In the genomic region with DNA sequence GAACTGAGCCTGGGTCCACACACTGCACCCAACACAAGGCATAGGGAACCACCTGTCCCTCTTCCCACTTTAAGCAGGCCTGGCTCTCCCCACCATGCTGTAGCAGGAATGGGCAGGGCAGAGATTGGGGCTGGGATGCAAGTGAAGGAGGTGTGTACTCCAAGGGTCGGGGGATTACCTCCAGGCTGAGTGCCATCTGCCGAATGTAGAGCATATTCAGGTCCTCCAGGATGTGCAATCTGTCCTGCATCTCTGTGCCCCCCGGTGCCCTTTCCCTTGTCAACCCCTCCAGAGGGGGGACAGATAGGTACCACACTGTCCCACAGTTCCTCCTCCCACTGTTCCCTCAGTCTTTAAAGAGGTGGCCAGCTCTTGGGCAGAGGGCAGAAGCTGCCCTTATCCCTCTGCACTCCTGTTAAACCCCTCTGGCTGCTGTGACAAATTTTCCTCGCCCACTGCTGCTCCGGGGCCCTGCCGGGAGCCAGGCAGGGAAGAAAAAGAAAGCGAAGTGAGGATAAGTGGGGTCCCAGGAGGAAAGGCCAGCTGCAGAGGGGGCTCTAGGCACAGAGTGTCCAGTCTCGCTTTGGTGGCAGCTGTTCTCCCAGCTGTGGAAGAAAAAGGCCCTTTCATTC, we compare ENCODE assay signal across 1 cellular context.
TF ChIP-seq lines count a peak whose summit lies in the region.

No MANE protein-coding gene starts in this region.

TF ChIP-seq in HepG2, 621 proteins besides CTCF, POLR2A, EP300 and RAD21 (continues in another document):
- TF ChIP-seq ZSCAN31 (CRISPR knock-in tag; IDR thresholded peaks at IDR 0.05; ENCODE audit: low read depth) (0 out of 2 replicates have a peak, but pooled peaks have one; percentile 18), JUND (CRISPR knock-in tag; IDR thresholded peaks at IDR 0.05) (no peak), HNRNPL (IDR thresholded peaks at IDR 0.05; ENCODE audit: low read depth, low read length) (no peak), ZEB1 (IDR thresholded peaks at IDR 0.05; ENCODE audit: insufficient replicate concordance, low read depth) (no peak), POGZ (CRISPR knock-in tag; IDR thresholded peaks at IDR 0.05) (no peak), GABPA (IDR thresholded peaks at IDR 0.05; ENCODE audit: low read depth, low read length) (no peak), GABPA (CRISPR knock-in tag; IDR thresholded peaks at IDR 0.05; ENCODE audit: low read depth) (no peak), ZNF790 (CRISPR knock-in tag; IDR thresholded peaks at IDR 0.05; ENCODE audit: borderline replicate concordance) (0 out of 2 replicates have a peak, but pooled peaks have one; percentile 25), CC2D1A (CRISPR knock-in tag; IDR thresholded peaks at IDR 0.05) (0 out of 2 replicates have a peak, but pooled peaks have one; percentile 59), SMC3 (IDR thresholded peaks at IDR 0.05; ENCODE audit: low read length) (no peak), SP140L (CRISPR knock-in tag; IDR thresholded peaks at IDR 0.05; ENCODE audit: borderline replicate concordance) (no peak), HHEX (CRISPR knock-in tag; IDR thresholded peaks at IDR 0.05) (0 out of 2 replicates have a peak, but pooled peaks have one; percentile 4), XBP1 (CRISPR knock-in tag; IDR thresholded peaks at IDR 0.05) (no peak), SCMH1 (CRISPR knock-in tag; IDR thresholded peaks at IDR 0.05; ENCODE audit: borderline replicate concordance) (no peak), SMAD9 (CRISPR knock-in tag; IDR thresholded peaks at IDR 0.05) (no peak), HOXA7 (CRISPR knock-in tag; IDR thresholded peaks at IDR 0.05) (no peak), RBAK (CRISPR knock-in tag; IDR thresholded peaks at IDR 0.05) (no peak; the same call in 1 of the 2 replicates), ZNF782 (CRISPR knock-in tag; IDR thresholded peaks at IDR 0.05; ENCODE audit: borderline replicate concordance) (no peak), TBX2 (CRISPR knock-in tag; IDR thresholded peaks at IDR 0.05; ENCODE audit: borderline replicate concordance) (no peak), ZNF33B (CRISPR knock-in tag; IDR thresholded peaks at IDR 0.05) (no peak), ZNF558 (CRISPR knock-in tag; IDR thresholded peaks at IDR 0.05; ENCODE audit: borderline replicate concordance) (no peak), ZNF12 (CRISPR knock-in tag; IDR thresholded peaks at IDR 0.05) (0 out of 2 replicates have a peak, but pooled peaks have one; percentile 26), ZFX (CRISPR knock-in tag; IDR thresholded peaks at IDR 0.05; ENCODE audit: low read depth) (no peak), ZNF121 (CRISPR knock-in tag; IDR thresholded peaks at IDR 0.05) (peak; percentile 39; the same call in 1 of the 2 replicates), ZNF891 (CRISPR knock-in tag; IDR thresholded peaks at IDR 0.05) (0 out of 2 replicates have a peak, but pooled peaks have one; percentile 15), SUZ12 (IDR thresholded peaks at IDR 0.05; ENCODE audit: low read depth, low read length) (no peak), EZH2 (conservative IDR thresholded peaks at IDR 0.05; ENCODE audit: low read depth, low read length) (no peak), ZNF788 (CRISPR knock-in tag; IDR thresholded peaks at IDR 0.05; ENCODE audit: borderline replicate concordance) (0 out of 2 replicates have a peak, but pooled peaks have one; percentile 13)
- TF ChIP-seq, protein P1, sequence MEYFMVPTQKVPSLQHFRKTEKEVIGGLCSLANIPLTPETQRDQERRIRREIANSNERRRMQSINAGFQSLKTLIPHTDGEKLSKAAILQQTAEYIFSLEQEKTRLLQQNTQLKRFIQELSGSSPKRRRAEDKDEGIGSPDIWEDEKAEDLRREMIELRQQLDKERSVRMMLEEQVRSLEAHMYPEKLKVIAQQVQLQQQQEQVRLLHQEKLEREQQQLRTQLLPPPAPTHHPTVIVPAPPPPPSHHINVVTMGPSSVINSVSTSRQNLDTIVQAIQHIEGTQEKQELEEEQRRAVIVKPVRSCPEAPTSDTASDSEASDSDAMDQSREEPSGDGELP (IDR thresholded peaks at IDR 0.05; ENCODE audit: borderline replicate concordance, low read depth): peak; percentile 91
- TF ChIP-seq, protein P2, sequence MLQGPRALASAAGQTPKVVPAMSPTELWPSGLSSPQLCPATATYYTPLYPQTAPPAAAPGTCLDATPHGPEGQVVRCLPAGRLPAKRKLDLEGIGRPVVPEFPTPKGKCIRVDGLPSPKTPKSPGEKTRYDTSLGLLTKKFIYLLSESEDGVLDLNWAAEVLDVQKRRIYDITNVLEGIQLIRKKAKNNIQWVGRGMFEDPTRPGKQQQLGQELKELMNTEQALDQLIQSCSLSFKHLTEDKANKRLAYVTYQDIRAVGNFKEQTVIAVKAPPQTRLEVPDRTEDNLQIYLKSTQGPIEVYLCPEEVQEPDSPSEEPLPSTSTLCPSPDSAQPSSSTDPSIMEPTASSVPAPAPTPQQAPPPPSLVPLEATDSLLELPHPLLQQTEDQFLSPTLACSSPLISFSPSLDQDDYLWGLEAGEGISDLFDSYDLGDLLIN (CRISPR knock-in tag; IDR thresholded peaks at IDR 0.05; ENCODE audit: borderline replicate concordance): no peak
- TF ChIP-seq, protein P3, sequence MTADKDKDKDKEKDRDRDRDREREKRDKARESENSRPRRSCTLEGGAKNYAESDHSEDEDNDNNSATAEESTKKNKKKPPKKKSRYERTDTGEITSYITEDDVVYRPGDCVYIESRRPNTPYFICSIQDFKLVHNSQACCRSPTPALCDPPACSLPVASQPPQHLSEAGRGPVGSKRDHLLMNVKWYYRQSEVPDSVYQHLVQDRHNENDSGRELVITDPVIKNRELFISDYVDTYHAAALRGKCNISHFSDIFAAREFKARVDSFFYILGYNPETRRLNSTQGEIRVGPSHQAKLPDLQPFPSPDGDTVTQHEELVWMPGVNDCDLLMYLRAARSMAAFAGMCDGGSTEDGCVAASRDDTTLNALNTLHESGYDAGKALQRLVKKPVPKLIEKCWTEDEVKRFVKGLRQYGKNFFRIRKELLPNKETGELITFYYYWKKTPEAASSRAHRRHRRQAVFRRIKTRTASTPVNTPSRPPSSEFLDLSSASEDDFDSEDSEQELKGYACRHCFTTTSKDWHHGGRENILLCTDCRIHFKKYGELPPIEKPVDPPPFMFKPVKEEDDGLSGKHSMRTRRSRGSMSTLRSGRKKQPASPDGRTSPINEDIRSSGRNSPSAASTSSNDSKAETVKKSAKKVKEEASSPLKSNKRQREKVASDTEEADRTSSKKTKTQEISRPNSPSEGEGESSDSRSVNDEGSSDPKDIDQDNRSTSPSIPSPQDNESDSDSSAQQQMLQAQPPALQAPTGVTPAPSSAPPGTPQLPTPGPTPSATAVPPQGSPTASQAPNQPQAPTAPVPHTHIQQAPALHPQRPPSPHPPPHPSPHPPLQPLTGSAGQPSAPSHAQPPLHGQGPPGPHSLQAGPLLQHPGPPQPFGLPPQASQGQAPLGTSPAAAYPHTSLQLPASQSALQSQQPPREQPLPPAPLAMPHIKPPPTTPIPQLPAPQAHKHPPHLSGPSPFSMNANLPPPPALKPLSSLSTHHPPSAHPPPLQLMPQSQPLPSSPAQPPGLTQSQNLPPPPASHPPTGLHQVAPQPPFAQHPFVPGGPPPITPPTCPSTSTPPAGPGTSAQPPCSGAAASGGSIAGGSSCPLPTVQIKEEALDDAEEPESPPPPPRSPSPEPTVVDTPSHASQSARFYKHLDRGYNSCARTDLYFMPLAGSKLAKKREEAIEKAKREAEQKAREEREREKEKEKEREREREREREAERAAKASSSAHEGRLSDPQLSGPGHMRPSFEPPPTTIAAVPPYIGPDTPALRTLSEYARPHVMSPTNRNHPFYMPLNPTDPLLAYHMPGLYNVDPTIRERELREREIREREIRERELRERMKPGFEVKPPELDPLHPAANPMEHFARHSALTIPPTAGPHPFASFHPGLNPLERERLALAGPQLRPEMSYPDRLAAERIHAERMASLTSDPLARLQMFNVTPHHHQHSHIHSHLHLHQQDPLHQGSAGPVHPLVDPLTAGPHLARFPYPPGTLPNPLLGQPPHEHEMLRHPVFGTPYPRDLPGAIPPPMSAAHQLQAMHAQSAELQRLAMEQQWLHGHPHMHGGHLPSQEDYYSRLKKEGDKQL (CRISPR knock-in tag; IDR thresholded peaks at IDR 0.05; ENCODE audit: low read depth): no peak
- TF ChIP-seq, protein P4, sequence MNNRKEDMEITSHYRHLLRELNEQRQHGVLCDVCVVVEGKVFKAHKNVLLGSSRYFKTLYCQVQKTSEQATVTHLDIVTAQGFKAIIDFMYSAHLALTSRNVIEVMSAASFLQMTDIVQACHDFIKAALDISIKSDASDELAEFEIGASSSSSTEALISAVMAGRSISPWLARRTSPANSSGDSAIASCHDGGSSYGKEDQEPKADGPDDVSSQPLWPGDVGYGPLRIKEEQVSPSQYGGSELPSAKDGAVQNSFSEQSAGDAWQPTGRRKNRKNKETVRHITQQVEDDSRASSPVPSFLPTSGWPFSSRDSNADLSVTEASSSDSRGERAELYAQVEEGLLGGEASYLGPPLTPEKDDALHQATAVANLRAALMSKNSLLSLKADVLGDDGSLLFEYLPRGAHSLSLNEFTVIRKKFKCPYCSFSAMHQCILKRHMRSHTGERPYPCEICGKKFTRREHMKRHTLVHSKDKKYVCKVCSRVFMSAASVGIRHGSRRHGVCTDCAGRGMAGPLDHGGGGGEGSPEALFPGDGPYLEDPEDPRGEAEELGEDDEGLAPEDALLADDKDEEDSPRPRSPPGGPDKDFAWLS (CRISPR knock-in tag; IDR thresholded peaks at IDR 0.05; ENCODE audit: borderline replicate concordance): 0 out of 2 replicates have a peak, but pooled peaks have one; percentile 61
- TF ChIP-seq, protein P5, sequence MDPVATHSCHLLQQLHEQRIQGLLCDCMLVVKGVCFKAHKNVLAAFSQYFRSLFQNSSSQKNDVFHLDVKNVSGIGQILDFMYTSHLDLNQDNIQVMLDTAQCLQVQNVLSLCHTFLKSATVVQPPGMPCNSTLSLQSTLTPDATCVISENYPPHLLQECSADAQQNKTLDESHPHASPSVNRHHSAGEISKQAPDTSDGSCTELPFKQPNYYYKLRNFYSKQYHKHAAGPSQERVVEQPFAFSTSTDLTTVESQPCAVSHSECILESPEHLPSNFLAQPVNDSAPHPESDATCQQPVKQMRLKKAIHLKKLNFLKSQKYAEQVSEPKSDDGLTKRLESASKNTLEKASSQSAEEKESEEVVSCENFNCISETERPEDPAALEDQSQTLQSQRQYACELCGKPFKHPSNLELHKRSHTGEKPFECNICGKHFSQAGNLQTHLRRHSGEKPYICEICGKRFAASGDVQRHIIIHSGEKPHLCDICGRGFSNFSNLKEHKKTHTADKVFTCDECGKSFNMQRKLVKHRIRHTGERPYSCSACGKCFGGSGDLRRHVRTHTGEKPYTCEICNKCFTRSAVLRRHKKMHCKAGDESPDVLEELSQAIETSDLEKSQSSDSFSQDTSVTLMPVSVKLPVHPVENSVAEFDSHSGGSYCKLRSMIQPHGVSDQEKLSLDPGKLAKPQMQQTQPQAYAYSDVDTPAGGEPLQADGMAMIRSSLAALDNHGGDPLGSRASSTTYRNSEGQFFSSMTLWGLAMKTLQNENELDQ (CRISPR knock-in tag; IDR thresholded peaks at IDR 0.05; ENCODE audit: borderline replicate concordance): no peak
- TF ChIP-seq, protein P6, sequence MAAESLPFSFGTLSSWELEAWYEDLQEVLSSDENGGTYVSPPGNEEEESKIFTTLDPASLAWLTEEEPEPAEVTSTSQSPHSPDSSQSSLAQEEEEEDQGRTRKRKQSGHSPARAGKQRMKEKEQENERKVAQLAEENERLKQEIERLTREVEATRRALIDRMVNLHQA (CRISPR knock-in tag; IDR thresholded peaks at IDR 0.05): no peak
- TF ChIP-seq, protein P7, sequence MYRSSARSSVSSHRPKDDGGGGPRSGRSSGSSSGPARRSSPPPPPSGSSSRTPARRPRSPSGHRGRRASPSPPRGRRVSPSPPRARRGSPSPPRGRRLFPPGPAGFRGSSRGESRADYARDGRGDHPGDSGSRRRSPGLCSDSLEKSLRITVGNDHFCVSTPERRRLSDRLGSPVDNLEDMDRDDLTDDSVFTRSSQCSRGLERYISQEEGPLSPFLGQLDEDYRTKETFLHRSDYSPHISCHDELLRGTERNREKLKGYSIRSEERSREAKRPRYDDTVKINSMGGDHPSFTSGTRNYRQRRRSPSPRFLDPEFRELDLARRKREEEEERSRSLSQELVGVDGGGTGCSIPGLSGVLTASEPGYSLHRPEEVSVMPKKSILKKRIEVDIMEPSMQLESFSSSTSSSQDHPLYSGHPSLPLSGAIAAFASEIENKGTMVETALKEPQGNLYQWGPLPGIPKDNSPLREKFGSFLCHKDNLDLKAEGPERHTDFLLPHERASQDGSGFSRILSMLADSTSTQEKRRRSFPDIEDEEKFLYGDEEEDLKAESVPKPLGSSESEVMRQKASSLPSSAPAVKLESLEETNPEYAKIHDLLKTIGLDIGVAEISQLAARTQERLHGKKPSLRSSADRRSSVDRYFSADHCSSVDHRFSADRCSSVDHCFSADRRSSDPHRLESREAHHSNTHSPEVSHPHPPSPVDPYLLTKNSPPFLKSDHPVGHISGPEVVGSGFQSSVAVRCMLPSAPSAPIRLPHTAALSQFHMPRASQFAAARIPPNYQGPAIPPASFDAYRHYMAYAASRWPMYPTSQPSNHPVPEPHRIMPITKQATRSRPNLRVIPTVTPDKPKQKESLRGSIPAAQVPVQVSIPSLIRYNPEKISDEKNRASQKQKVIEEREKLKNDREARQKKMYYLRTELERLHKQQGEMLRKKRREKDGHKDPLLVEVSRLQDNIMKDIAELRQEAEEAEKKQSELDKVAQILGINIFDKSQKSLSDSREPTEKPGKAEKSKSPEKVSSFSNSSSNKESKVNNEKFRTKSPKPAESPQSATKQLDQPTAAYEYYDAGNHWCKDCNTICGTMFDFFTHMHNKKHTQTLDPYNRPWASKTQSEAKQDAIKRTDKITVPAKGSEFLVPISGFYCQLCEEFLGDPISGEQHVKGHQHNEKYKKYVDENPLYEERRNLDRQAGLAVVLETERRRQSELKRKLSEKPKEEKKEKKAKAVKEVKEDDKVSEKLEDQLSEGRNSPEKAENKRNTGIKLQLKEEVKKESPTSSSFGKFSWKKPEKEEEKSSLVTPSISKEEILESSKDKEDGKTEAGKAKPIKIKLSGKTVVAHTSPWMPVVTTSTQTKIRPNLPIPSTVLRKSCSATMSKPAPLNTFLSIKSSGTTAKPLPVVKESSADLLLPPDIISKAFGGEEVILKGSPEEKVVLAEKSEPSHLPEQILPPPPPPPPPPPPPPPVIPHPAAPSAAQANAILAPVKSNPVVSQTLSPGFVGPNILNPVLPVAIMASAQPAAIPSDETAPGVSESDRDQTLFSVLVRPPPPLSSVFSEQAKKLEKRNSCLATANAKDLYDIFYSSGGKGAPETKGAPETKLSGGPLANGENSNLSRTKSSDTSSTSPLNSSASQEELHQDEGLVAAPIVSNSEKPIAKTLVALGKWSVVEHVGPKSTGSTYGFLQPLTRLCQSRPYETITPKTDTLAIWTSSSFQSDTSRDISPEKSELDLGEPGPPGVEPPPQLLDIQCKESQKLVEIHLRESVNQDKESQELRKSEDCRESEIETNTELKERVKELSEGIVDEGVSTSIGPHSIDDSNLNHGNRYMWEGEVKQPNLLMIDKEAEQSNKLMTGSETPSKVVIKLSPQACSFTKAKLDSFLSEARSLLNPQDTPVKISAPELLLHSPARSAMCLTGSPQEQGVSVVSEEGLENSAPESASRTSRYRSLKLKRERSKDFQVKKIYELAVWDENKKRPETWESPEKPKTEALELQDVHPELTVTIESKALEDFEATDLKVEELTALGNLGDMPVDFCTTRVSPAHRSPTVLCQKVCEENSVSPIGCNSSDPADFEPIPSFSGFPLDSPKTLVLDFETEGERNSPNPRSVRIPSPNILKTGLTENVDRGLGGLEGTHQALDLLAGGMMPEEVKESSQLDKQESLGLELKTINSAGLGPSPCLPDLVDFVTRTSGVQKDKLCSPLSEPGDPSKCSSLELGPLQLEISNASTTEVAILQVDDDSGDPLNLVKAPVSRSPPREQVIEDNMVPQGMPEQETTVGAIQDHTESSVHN (CRISPR knock-in tag; IDR thresholded peaks at IDR 0.05): no peak
